19 cellular contexts compared by ENCODE assay signal in genomic region chr1:104776-105175, GRCh38. TPM values are rescaled to one million over a fixed set of nuclear protein-coding genes. Genes with fewer than 3 reads are reported as not detected.
"Had no signal": no experiment of that assay in that cellular context is flagged by ENCODE, and none has a peak within 500 bp of the region (broad histone marks: within the 10 kb centered on the region; RNA-seq: fewer than 3 reads in every experiment).

No MANE protein-coding gene starts in this region.

RNA-seq across cellular contexts. Expression of gene OR4F5, which starts 39.6 kb away (rescaled TPM):
- total RNA-seq: activated CD4-positive, alpha-beta memory T cell treated with anti-CD3 and anti-CD28 coated beads for 36 hours; activated CD4-positive, alpha-beta T cell treated with anti-CD3 and anti-CD28 coated beads, Interleukin-2, amount 10 ng/mL, durations not matched to agents 24 days and 14 days; activated naive CD4-positive, alpha-beta T cell treated with anti-CD3 and anti-CD28 coated beads, Interleukin-2, amount 50 U/mL, for 72 hours; activated naive CD8-positive, alpha-beta T cell treated with anti-CD3 and anti-CD28 coated beads, Interleukin-2, amount 10 ng/mL, durations not matched to agents 7 days and 5 days; activated T-cell treated with anti-CD3 and anti-CD28 coated beads, Interleukin-2, amount 50 U/mL, for 72 hours; ascending aorta; bronchial epithelial cell; cardiac septum; cerebellum; dorsolateral prefrontal cortex; endodermal cell; esophagus squamous epithelium; fibroblast of lung; fibroblast of villous mesenchyme; gastroesophageal sphincter; glomerular endothelial cell; heart right ventricle; hepatocyte; T-helper 17 cell had no signal
